In genomic region chr1:234466945-234467344, GRCh38 we compare ENCODE assay signal across 8 cellular contexts.
"Had no signal": no experiment of that assay in that cellular context is flagged by ENCODE, and none has a peak within 500 bp of the region (broad histone marks: within the 10 kb centered on the region; RNA-seq: fewer than 3 reads in every experiment).

No MANE protein-coding gene starts in this region.

- H3K27ac Mint-ChIP-seq: IgD-negative memory B cell had no signal

- H3K9me3 Mint-ChIP-seq: IgD-negative memory B cell had no signal

- DNase-seq: GM23248, GOT3, H7, KBM-7 had no signal

- H3K4me1 ChIP-seq: HAP-1 had no signal

- H3K27ac ChIP-seq: GM23248, HL-60, KMS-11 had no signal

- H3K4me3 Mint-ChIP-seq: IgD-negative memory B cell had no signal

- H3K4me3 ChIP-seq: GM23248, HAP-1 had no signal

- H3K27me3 Mint-ChIP-seq: IgD-negative memory B cell had no signal

- H3K9me3 ChIP-seq: HAP-1 had no signal
